Comparison of ENCODE assay signal across 2 cellular contexts in the genomic region with DNA sequence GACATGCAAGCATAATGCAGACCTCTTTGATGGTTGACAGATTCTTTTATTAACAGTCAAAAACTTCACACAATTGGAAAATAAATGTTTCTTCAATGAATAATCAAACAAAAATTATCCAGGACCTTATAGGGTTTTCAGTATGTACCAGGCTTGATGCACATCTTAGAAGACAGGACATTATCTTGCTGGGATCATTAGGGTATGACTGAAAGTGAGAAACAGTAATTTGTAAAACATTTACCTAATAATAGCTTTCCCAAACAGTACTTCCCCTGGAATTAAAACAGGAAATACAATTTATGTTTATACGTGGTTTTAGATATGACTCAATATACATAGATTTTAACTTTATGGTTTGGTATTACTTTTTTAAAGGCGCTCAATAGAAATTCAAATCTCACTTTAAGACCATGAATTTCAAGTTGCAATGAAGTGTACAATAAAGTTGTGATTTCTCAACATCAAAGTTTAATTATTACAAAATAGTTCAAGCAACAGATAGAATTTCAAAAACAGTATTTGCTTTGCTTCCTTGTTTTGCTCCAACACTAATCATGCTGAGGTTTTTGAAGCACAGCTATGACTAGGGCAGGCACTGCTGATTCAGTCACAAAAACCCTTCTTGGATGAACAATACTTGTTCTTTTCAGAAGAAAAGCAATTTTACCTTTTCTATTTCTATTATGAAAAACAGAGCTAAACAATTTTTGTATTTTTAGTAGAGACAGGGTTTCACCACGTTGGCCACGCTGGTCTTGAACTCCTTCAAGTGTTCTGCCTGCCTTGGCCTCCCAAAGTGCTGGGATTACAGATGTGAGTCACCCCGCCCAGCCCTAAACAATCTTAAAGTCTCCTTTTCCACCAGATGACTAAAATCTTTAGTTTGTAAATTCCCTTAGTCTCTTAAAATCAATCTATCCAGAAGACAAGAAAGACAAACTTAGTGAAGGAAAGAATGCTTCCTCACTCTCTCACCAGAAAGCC.
TF ChIP-seq lines count a peak whose summit lies in the region.

No MANE protein-coding gene starts in this region.

TF ChIP-seq in endothelial cell of umbilical vein, 7 proteins besides CTCF, POLR2A, EP300 and RAD21:
- TF ChIP-seq FOS (IDR thresholded peaks at IDR 0.05; ENCODE audit: borderline replicate concordance, insufficient read depth, low read length) (no peak), GATA2 (IDR thresholded peaks at IDR 0.05; ENCODE audit: insufficient read depth, insufficient read length, low read depth, low read length) (no peak)

TF ChIP-seq in HEK293T, 16 proteins besides CTCF, POLR2A, EP300 and RAD21:
- TF ChIP-seq BHLHE40 (IDR thresholded peaks at IDR 0.05; ENCODE audit: borderline replicate concordance) (no peak), SP1 (IDR thresholded peaks at IDR 0.05) (no peak), SUZ12 (IDR thresholded peaks at IDR 0.05) (no peak), L3MBTL2 (conservative IDR thresholded peaks at IDR 0.05) (no peak), ELF4 (IDR thresholded peaks at IDR 0.05) (no peak), FOXK2 (IDR thresholded peaks at IDR 0.05) (no peak), ARNT (IDR thresholded peaks at IDR 0.05) (no peak), LEF1 (IDR thresholded peaks at IDR 0.05; ENCODE audit: borderline replicate concordance) (no peak), CTBP1 (IDR thresholded peaks at IDR 0.05; ENCODE audit: borderline replicate concordance) (no peak), NFRKB (IDR thresholded peaks at IDR 0.05) (no peak), HDGF (IDR thresholded peaks at IDR 0.05; ENCODE audit: borderline replicate concordance) (no peak), FOXM1 (IDR thresholded peaks at IDR 0.05; ENCODE audit: borderline replicate concordance) (no peak), ZNF384 (IDR thresholded peaks at IDR 0.05) (no peak), FOXA1 (IDR thresholded peaks at IDR 0.05) (no peak), TARDBP (IDR thresholded peaks at IDR 0.05) (no peak)
- TF ChIP-seq, protein P1, sequence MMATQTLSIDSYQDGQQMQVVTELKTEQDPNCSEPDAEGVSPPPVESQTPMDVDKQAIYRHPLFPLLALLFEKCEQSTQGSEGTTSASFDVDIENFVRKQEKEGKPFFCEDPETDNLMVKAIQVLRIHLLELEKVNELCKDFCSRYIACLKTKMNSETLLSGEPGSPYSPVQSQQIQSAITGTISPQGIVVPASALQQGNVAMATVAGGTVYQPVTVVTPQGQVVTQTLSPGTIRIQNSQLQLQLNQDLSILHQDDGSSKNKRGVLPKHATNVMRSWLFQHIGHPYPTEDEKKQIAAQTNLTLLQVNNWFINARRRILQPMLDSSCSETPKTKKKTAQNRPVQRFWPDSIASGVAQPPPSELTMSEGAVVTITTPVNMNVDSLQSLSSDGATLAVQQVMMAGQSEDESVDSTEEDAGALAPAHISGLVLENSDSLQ (IDR thresholded peaks at IDR 0.05): no peak
